In genomic region chr16:88754912-88755744, GRCh38 we compare ENCODE assay signal across 10 cellular contexts. TPM values are rescaled to one million over a fixed set of nuclear protein-coding genes. Genes with fewer than 3 reads are reported as not detected.
A peak's percentile ranks its signal among the peaks of the same experiment; 100 is the strongest.
DNase-seq lines count a peak whose midpoint lies in the region; ATAC-seq and TF ChIP-seq lines count a peak whose summit lies in the region.
"Had no signal": no experiment of that assay in that cellular context is flagged by ENCODE, and none has a peak within 500 bp of the region (broad histone marks: within the 10 kb centered on the region; RNA-seq: fewer than 3 reads in every experiment).

No MANE protein-coding gene starts in this region.

- BruUV-seq in Caco-2 (replicated peaks; lab: Mats Ljungman, UMichigan): no TSS peak

- H3K4me1 Mint-ChIP-seq in Caco-2 (ENCODE audit: low read depth, unreplicated experiment): no peaks in the 10 kb centered on the region

- POLR2A ChIA-PET in Caco-2 (lab: Charles Lee): no interaction called here

- no peak for ATAC-seq in HG02798 (IDR thresholded peaks at IDR 0.05; ENCODE audit: poor library complexity, unreplicated experiment)
- ATAC-seq in left lobe of liver: no peak

- H3K36me3 ChIP-seq in esophagus (ENCODE audit: control insufficient read depth in 2 of 2, insufficient read depth in 2 of 2, low read length in 1 of 2): peaks cover 0 to 8% of the 10 kb centered on the region in 2 donors
- H3K36me3 ChIP-seq in Caco-2 (ENCODE audit: control insufficient read depth, insufficient read depth, low read length): no peaks in the 10 kb centered on the region

- no peaks in the 10 kb centered on the region for H3K9me3 ChIP-seq in esophagus (ENCODE audit: control insufficient read depth in 2 of 2, insufficient read depth in 1 of 2, low read depth in 1 of 2, low read length in 1 of 2)
- H3K9me3 ChIP-seq in Caco-2: no peaks in the 10 kb centered on the region

- H3K4me3 Mint-ChIP-seq in Caco-2 (ENCODE audit: unreplicated experiment): no peak overlapping the region
- H3K4me3 Mint-ChIP-seq: dendritic cell treated with granulocyte-macrophage colony-stimulating factor and Interleukin-4, amounts not matched to agents 40 ng/mL and 50 ng/mL, for 4 days had no signal

- peaks cover 37% of the 10 kb centered on the region for H3K36me3 Mint-ChIP-seq in Caco-2 (ENCODE audit: insufficient read depth, unreplicated experiment)

- H3K27me3 ChIP-seq in esophagus (ENCODE audit: control insufficient read depth in 1 of 2, insufficient read depth in 2 of 2, low read length in 2 of 2): no peaks in the 10 kb centered on the region
- H3K27me3 ChIP-seq in Caco-2 (replicated peaks; ENCODE audit: control insufficient read depth, insufficient read depth, low read length): no peaks in the 10 kb centered on the region

- H3K4me1 ChIP-seq in esophagus (ENCODE audit: control insufficient read depth in 2 of 2, insufficient read depth in 2 of 2, low read length in 1 of 2) (peaks cover 6 to 34% of the 10 kb centered on the region in 2 donors), Caco-2 (no peaks in the 10 kb centered on the region)

- H3K27ac ChIP-seq in esophagus (ENCODE audit: low read depth in 2 of 2, low read length in 1 of 2): peak overlapping the region; percentile 13 to 44
- H3K27ac ChIP-seq: parathyroid adenoma had no signal

- H3K27ac Mint-ChIP-seq in Caco-2 (ENCODE audit: unreplicated experiment): no peak overlapping the region
- H3K27ac Mint-ChIP-seq: dendritic cell treated with granulocyte-macrophage colony-stimulating factor and Interleukin-4, amounts not matched to agents 40 ng/mL and 50 ng/mL, for 4 days had no signal

- H3K9me3 Mint-ChIP-seq in Caco-2 (ENCODE audit: unreplicated experiment): no peaks in the 10 kb centered on the region
- H3K9me3 Mint-ChIP-seq: dendritic cell treated with granulocyte-macrophage colony-stimulating factor and Interleukin-4, amounts not matched to agents 40 ng/mL and 50 ng/mL, for 4 days had no signal

- intact Hi-C loops in Caco-2 (cut with micrococcal nuclease; ENCODE audit: unreplicated experiment): no loop called here

- no peaks in the 10 kb centered on the region for H3K27me3 Mint-ChIP-seq in Caco-2 (ENCODE audit: insufficient read depth, unreplicated experiment)
- H3K27me3 Mint-ChIP-seq: dendritic cell treated with granulocyte-macrophage colony-stimulating factor and Interleukin-4, amounts not matched to agents 40 ng/mL and 50 ng/mL, for 4 days had no signal

- 41 to 59% methylated on average over 42 of the region's 42 CpGs for WGBS in esophagus, 2 donors

- CTCF ChIA-PET in Caco-2 (lab: Charles Lee): interaction anchor here (1.5 to 1.9 kb wide), 3 partner anchors 8 to 18 kb away, joined by 5 to 11 read pairs (median 5); no protein-coding TSS in a partner anchor

- TF ChIP-seq CTCF in GM20000 (IDR thresholded peaks at IDR 0.05; ENCODE audit: extremely low read depth, missing control alignments) (no peak), Caco-2 (IDR thresholded peaks at IDR 0.05; ENCODE audit: insufficient read depth in 1 of 2, low read depth in 1 of 2, low read length in 1 of 2, severe bottlenecking in 1 of 2, unreplicated experiment in 1 of 2) (no peak)

- no peak overlapping the region for H3K4me3 ChIP-seq in esophagus (ENCODE audit: low read depth in 1 of 2, low read length in 2 of 2)
- H3K4me3 ChIP-seq in Caco-2 (ENCODE audit: low read depth, low read length): no peak overlapping the region

- DNase-seq in GM20000 (ENCODE audit: low spot score) (peak; percentile 66), RPMI7951 (ENCODE audit: low read depth) (peak; percentile 71), renal cortical epithelial cell (ENCODE audit: low read depth) (peak; percentile 32), left lobe of liver (ENCODE audit: low spot score) (no peak), Caco-2 (no peak)
- no peak for DNase-seq in activated T-cell treated with anti-CD3 and anti-CD28 coated beads, Interleukin-2, amount 50 U/mL, for 48 hours

RNA-seq across cellular contexts. Expression of gene PIEZO1, which starts 29.9 kb away (rescaled TPM):
- total RNA-seq in RPMI7951 (2014; rRNA removed; shearing (Covaris generic)): 76.4 and 91.5 TPM in 2 replicates
- polyA plus RNA-seq in esophagus: 100 to 1,000 TPM; 102 to 172 TPM
- total RNA-seq in renal cortical epithelial cell: 147 and 282 TPM in 2 replicates
- total RNA-seq in left lobe of liver: 67.8 TPM
- total RNA-seq in Caco-2 (2022): 248 and 284 TPM in 2 replicates

RNA-seq across cellular contexts. Expression of gene CDT1, which starts 48.5 kb away (rescaled TPM):
- 32.2 and 35.2 TPM in 2 replicates for total RNA-seq in RPMI7951 (2014; rRNA removed; shearing (Covaris generic))
- 1 to 10 TPM; 5.8 to 9.9 TPM for polyA plus RNA-seq in esophagus
- total RNA-seq in renal cortical epithelial cell (1.1 and 7.6 TPM in 2 replicates), left lobe of liver (0.50 TPM), Caco-2 (2022) (97.7 and 98.0 TPM in 2 replicates)

RNA-seq across cellular contexts. Expression of gene CTU2, which starts 48.8 kb away (rescaled TPM):
- total RNA-seq in RPMI7951 (2014; rRNA removed; shearing (Covaris generic)): 13.2 and 13.4 TPM in 2 replicates
- polyA plus RNA-seq in esophagus: 10 to 100 TPM; 10.4 to 11.0 TPM
- total RNA-seq in renal cortical epithelial cell (5.6 and 11.1 TPM in 2 replicates), left lobe of liver (8.3 TPM), Caco-2 (2022) (44.3 and 54.9 TPM in 2 replicates)

RNA-seq across cellular contexts. Expression of gene RNF166, which starts 48.9 kb away (rescaled TPM):
- total RNA-seq in RPMI7951 (2014; rRNA removed; shearing (Covaris generic)): 10.6 and 16.0 TPM in 2 replicates
- polyA plus RNA-seq in esophagus: 10 to 100 TPM in 1 of 2 donors, 1 to 10 TPM in 1; 5.2 to 11.7 TPM
- total RNA-seq in renal cortical epithelial cell: 8.4 and 9.7 TPM in 2 replicates
- total RNA-seq in left lobe of liver: 10.4 TPM
- total RNA-seq in Caco-2 (2022): 37.3 and 40.4 TPM in 2 replicates

RNA-seq across cellular contexts. Expression of gene APRT, which starts 56.6 kb away (rescaled TPM):
- total RNA-seq in RPMI7951 (2014; rRNA removed; shearing (Covaris generic)): 122 and 184 TPM in 2 replicates
- 100 to 1,000 TPM; 137 to 223 TPM for polyA plus RNA-seq in esophagus
- total RNA-seq in renal cortical epithelial cell (55.4 and 98.3 TPM in 2 replicates), left lobe of liver (68.9 TPM), Caco-2 (2022) (251 and 268 TPM in 2 replicates)

Comparison
In these comparisons a context has a peak if more than half of its experiments do, and no peak if none do; other contexts are left out.
1. DNase-seq: peak in GM20000 (single experiment), RPMI7951 (single experiment) and renal cortical epithelial cell (single experiment); none in activated T-cell treated with anti-CD3 and anti-CD28 coated beads, Interleukin-2, amount 50 U/mL, for 48 hours (0 of 2), left lobe of liver (single experiment) and Caco-2 (0 of 2).